Comparison of ENCODE assay signal across 17 cellular contexts in the genomic region with DNA sequence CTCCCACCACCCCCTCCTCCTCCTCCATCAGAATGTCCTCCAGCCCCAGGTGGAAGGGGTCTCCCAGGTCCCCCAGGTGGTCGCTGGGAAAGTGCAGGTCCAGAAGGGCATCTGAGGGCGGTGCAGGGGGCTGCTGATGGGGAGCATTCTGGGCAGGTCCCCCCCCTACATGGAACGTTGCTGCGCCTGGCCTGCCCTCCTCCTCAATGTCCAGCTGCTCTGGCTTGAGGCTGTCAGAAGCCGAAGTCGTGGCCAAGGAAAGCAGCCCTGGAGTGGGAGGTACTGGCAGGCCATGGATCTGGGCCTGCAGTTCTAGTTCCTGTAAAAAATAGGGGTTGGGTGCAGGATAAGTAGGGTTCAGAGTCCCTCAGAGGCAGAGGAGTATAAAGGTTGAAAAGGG.
"Had no signal": no experiment of that assay in that cellular context is flagged by ENCODE, and none has a peak within 500 bp of the region (broad histone marks: within the 10 kb centered on the region; RNA-seq: fewer than 3 reads in every experiment).

No MANE protein-coding gene starts in this region.

- H3K9me3 ChIP-seq: lower lobe of right lung, prostate gland, sigmoid colon, stomach, thoracic aorta, transverse colon had no signal

- H3K4me3 ChIP-seq: lower lobe of right lung, prostate gland, sigmoid colon, skin epidermis, stomach, thoracic aorta, transverse colon had no signal

- DNase-seq: erythroblast; hypothalamus; kidney glomerular epithelial cell; lower lobe of right lung; occipital lobe; sigmoid colon; stimulated activated CD4-positive, alpha-beta T cell treated with anti-CD3 and anti-CD28 coated beads, Interleukin-12 subunit alpha, Interleukin-12 subunit beta, amount 100 ng/mL, for 4 hours; stimulated activated naive CD4-positive, alpha-beta T cell; stomach; substantia nigra had no signal

- H2AFZ ChIP-seq: parathyroid adenoma had no signal

- H3K79me2 ChIP-seq: parathyroid adenoma had no signal

- H3K4me1 ChIP-seq: lower lobe of right lung, parathyroid adenoma, prostate gland had no signal

- H3K27ac ChIP-seq: foreskin keratinocyte, lower lobe of right lung, parathyroid adenoma, prostate gland, sigmoid colon, skin epidermis, thoracic aorta had no signal

- H3K27me3 ChIP-seq: foreskin keratinocyte, sigmoid colon, stomach, transverse colon had no signal

- ATAC-seq: natural killer cell treated with Interleukin-12 subunit alpha and Interleukin-12 subunit beta and Interleukin-15 and Interleukin-18, amount 100 ng/mL, for 72 hours had no signal

- H3K36me3 ChIP-seq: prostate gland, transverse colon had no signal
